ENCODE assay signal across 22 cellular contexts in the genomic region with DNA sequence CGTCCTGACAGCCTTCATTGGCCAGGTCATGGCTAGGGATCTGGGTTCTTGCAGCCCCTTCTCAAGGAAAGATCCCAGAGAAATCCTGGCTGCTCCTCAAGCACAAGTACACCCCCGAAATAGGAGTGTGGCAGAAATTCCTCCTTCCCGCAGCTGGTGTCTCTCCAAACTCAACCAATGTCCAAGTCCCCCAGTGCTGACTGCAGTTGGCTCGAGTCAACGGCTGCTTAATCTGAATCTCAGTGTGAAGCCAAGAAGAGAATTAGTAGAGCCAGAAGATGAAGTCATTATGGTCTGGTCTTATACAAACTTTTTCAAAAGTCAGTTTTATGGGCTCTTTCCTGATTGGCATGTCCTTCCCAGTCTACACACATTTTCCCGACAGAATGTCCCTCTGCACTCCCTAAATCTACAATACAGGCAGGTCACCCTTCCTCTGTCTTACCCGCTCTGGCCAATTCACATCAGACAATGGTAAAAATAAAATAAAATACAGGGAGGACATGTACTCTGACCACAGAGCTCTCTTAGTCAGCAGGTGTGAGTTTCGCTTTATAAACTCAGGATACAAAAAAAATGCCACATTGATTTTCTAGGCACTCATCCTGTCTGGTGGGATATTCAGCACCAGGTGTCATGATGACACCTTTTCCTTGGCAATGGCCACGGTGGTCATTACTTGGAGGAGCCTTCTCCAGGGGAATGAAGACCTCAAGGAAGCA.
DNase-seq lines count a peak whose midpoint lies in the region; ATAC-seq and FAIRE-seq lines count a peak whose summit lies in the region.
"Had no signal": no experiment of that assay in that cellular context is flagged by ENCODE, and none has a peak within 500 bp of the region (broad histone marks: within the 10 kb centered on the region; RNA-seq: fewer than 3 reads in every experiment).

No MANE protein-coding gene starts in this region.

- DNase-seq in RPMI8226 (peak; percentile 61), left ventricle myocardium superior (peak; percentile 41), HTR-8/SVneo (ENCODE audit: insufficient read length, low spot score) (no peak), nucleus accumbens (lab: John Stamatoyannopoulos, UW) (no peak)
- no peak for DNase-seq in activated T-cell treated with anti-CD3 and anti-CD28 coated beads, Interleukin-2, amount 50 U/mL, for 48 hours
- DNase-seq: AML-193; CD4-positive, alpha-beta T cell; DMS53; H7; Karpas-422; MV-4-11; NCI-H1105; NCI-H146; NCI-H1930; NCI-H526; NCI-H82; SK-N-SH had no signal

- intact Hi-C loops in left ventricle myocardium superior (cut with micrococcal nuclease): no loop called here

- FAIRE-seq in HTR-8/SVneo (lab: Jason Lieb, UNC): no peak
- FAIRE-seq: A549, D721Med, GM19239 had no signal

- ATAC-seq in GM18511 (IDR thresholded peaks at IDR 0.05; ENCODE audit: unreplicated experiment): peak; percentile 48
- peak; percentile 51 for ATAC-seq in GM19324 (IDR thresholded peaks at IDR 0.05; ENCODE audit: low FRiP score, unreplicated experiment)
- ATAC-seq in left ventricle myocardium superior: peak; percentile 62
- ATAC-seq: A549 had no signal

Comparison
In these comparisons a context has a peak if more than half of its experiments do, and no peak if none do; other contexts are left out.
1. DNase-seq: peak in RPMI8226 (single experiment) and left ventricle myocardium superior (single experiment); none in activated T-cell treated with anti-CD3 and anti-CD28 coated beads, Interleukin-2, amount 50 U/mL, for 48 hours (0 of 2), HTR-8/SVneo (single experiment) and nucleus accumbens (0 of 56).
2. Peak in every context shown above with its lines, with median percentiles within 50 percentile points of each other: ATAC-seq.